ENCODE assay signal across 17 cellular contexts in the genomic region with DNA sequence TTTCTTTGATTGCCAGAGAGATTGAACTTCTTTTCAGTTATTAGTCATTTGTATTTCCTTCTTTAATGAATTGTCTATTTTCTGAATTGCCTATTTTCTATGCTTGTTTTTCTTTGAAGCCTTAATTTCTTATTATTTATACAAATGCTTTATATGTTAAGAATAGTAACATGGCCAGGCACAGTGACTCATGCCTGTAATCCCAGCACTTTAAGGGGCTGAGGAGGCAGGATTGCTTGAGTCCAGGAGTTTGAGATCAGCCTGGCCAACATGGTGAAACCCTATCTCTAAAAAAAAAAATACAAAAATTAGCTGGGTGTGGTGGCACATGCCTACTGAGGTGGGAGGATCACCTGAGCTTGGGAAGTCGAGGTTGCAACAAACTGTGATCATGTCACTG.
"Had no signal": no experiment of that assay in that cellular context is flagged by ENCODE, and none has a peak within 500 bp of the region (broad histone marks: within the 10 kb centered on the region; RNA-seq: fewer than 3 reads in every experiment).

No MANE protein-coding gene starts in this region.

- H3K9me3 ChIP-seq: heart right ventricle, thyroid gland had no signal

- H3K4me1 ChIP-seq: thyroid gland had no signal

- H3K4me3 ChIP-seq: heart right ventricle, lung, thyroid gland had no signal

- H3K27ac ChIP-seq: heart right ventricle, thyroid gland had no signal

- H3K36me3 ChIP-seq: heart right ventricle, thyroid gland had no signal

- H3K27me3 ChIP-seq: thyroid gland had no signal

- ATAC-seq: activated CD8-positive, alpha-beta T cell treated with anti-CD3 and anti-CD28 coated beads, Interleukin-2, amount 10 ng/mL, durations not matched to agents 7 days and 5 days; esophagus mucosa; heart right ventricle; natural killer cell had no signal

- DNase-seq: activated CD4-positive, alpha-beta T cell treated with anti-CD3 and anti-CD28 coated beads for 1 hour; activated CD4-positive, alpha-beta T cell treated with anti-CD3 and anti-CD28 coated beads, Interleukin-2, amount 50 U/mL, for 1 hour; activated CD8-positive, alpha-beta T cell treated with anti-CD3 and anti-CD28 coated beads, Interleukin-2, amount 10 ng/mL, durations not matched to agents 7 days and 5 days; activated gamma-delta T cell; aorta; effector CD8-positive, alpha-beta T cell; heart right ventricle; kidney; natural killer cell; retina; stimulated activated CD4-positive, alpha-beta T cell treated with anti-CD3 and anti-CD28 coated beads, Interleukin-12 subunit alpha, Interleukin-12 subunit beta, amount 100 ng/mL, for 4 hours; stimulated activated CD4-positive, alpha-beta T cell treated with anti-CD3 and anti-CD28 coated beads, Interleukin-4, amount 100 ng/mL, for 4 hours; substantia nigra; T-helper 1 cell; thyroid gland had no signal
